ENCODE assay signal across 8 cellular contexts in the genomic region with DNA sequence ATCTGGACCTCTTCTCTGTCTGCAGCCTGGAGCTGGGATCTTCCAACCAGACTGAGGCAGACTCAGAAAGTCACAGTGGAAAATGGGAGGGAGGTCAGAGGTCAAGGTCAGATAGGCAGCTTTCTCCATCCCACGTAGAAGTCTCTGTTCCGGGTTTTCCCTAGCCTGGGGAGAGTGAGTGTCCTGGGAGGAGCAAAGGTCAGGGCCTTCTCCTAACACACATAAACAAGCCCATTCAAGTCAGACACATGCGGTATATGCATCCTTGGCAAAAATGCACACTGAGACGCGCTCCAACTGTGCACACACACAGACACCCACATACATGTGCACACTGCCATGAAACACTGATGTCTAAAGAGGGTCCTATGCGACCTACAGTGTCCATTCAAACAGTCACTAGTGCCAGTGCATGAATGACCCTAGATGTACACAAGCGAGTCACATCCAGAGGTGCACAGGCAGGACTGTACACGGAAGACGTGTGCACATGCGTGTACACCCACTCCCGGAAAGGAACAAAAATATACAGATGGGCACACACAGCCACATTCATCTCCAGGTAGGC. TPM values are rescaled to one million over a fixed set of nuclear protein-coding genes. Genes with fewer than 3 reads are reported as not detected.
A peak's percentile ranks its signal among the peaks of the same experiment; 100 is the strongest.
DNase-seq lines count a peak whose midpoint lies in the region; ATAC-seq and TF ChIP-seq lines count a peak whose summit lies in the region.

No MANE protein-coding gene starts in this region.

- no peaks in the 10 kb centered on the region for H3K27me3 ChIP-seq in esophagus (ENCODE audit: control insufficient read depth in 1 of 2, insufficient read depth in 2 of 2, low read length in 2 of 2)
- H3K27me3 ChIP-seq in parathyroid adenoma (ENCODE audit: control insufficient read depth, insufficient read depth, low read length) = no peaks in the 10 kb centered on the region

- H3K4me3 ChIP-seq in esophagus (ENCODE audit: low read depth in 1 of 2, low read length in 2 of 2) (peak overlapping the region; percentile 82 to 98), parathyroid adenoma (ENCODE audit: low read depth, low read length) (peak overlapping the region; percentile 92)

- peaks cover 0 to 2% of the 10 kb centered on the region in 2 donors for H3K9me3 ChIP-seq in esophagus (ENCODE audit: control insufficient read depth in 2 of 2, insufficient read depth in 1 of 2, low read depth in 1 of 2, low read length in 1 of 2)
- H3K9me3 ChIP-seq in parathyroid adenoma (ENCODE audit: control insufficient read depth, low read length) = no peaks in the 10 kb centered on the region

- DNase-seq in ACHN (peak; percentile 14), SK-N-DZ (ENCODE audit: low spot score) (peak; percentile 38), NCI-H524 (lab: John Stamatoyannopoulos, UW) (no peak), EL (no peak)

- no peaks in the 10 kb centered on the region for H3K79me2 ChIP-seq in parathyroid adenoma

- H3K36me3 ChIP-seq in esophagus (ENCODE audit: control insufficient read depth in 2 of 2, insufficient read depth in 2 of 2, low read length in 1 of 2) = peaks cover 9 to 17% of the 10 kb centered on the region in 2 donors
- no peaks in the 10 kb centered on the region for H3K36me3 ChIP-seq in parathyroid adenoma (ENCODE audit: control insufficient read depth, insufficient read depth, low read length)

- peak overlapping the region; percentile 97 for H3K4me2 ChIP-seq in parathyroid adenoma (ENCODE audit: low read length)

- H3K27ac ChIP-seq in esophagus (ENCODE audit: low read depth in 2 of 2, low read length in 1 of 2) (peak overlapping the region; percentile 90 to 94), parathyroid adenoma (peak overlapping the region; percentile 78)

- H3K4me1 ChIP-seq in esophagus (ENCODE audit: control insufficient read depth in 2 of 2, insufficient read depth in 2 of 2, low read length in 1 of 2) = peaks cover 11 to 26% of the 10 kb centered on the region in 2 donors
- peaks cover 18% of the 10 kb centered on the region for H3K4me1 ChIP-seq in parathyroid adenoma

- H3K9ac ChIP-seq in parathyroid adenoma = no peak overlapping the region

- WGBS in esophagus, 2 donors = 6 to 12% methylated on average over 11 of the region's 11 CpGs

- in situ Hi-C loops in ACHN (cut with HindIII; ENCODE audit: low pct_ligation_motif_present, low pct_unique_long_range_greater_than_20kb, low sequenced_read_pairs) = no loop called here

- TF ChIP-seq CTCF in parathyroid adenoma (IDR thresholded peaks at IDR 0.05) = no peak

- peak; percentile 1 for ATAC-seq in GM21723 (IDR thresholded peaks at IDR 0.05; ENCODE audit: unreplicated experiment)
- no peak for ATAC-seq in HG03565 (IDR thresholded peaks at IDR 0.05; ENCODE audit: unreplicated experiment)

- peak overlapping the region; percentile 98 for H2AFZ ChIP-seq in parathyroid adenoma

RNA-seq across cellular contexts. Expression of gene TWF2, which starts 0.7 kb away (rescaled TPM):
- 60.0 and 63.4 TPM in 2 replicates for polyA plus RNA-seq in SK-N-DZ (2014; cell fraction: cytosol; rRNA removed)
- polyA plus RNA-seq in SK-N-DZ (2014; cell fraction: nucleus; rRNA removed) = 36.8 and 37.7 TPM in 2 replicates
- polyA plus RNA-seq in esophagus = 10 to 100 TPM; 22.0 to 40.3 TPM

RNA-seq across cellular contexts. Expression of gene PPM1M, which starts 7.3 kb away (rescaled TPM):
- 6.0 and 7.8 TPM in 2 replicates for polyA plus RNA-seq in SK-N-DZ (2014; cell fraction: cytosol; rRNA removed)
- 32.4 and 32.8 TPM in 2 replicates for polyA plus RNA-seq in SK-N-DZ (2014; cell fraction: nucleus; rRNA removed)
- polyA plus RNA-seq in esophagus = 10 to 100 TPM; 10.1 to 15.6 TPM

RNA-seq across cellular contexts. Expression of gene TLR9, which starts 12.8 kb away (rescaled TPM):
- not detected in 2 replicates for polyA plus RNA-seq in SK-N-DZ (2014; cell fraction: cytosol; rRNA removed)
- not detected in 2 replicates for polyA plus RNA-seq in SK-N-DZ (2014; cell fraction: nucleus; rRNA removed)
- under 1 TPM; 0.10 to 0.14 TPM for polyA plus RNA-seq in esophagus

RNA-seq across cellular contexts. Expression of gene WDR82, which starts 40.2 kb away (rescaled TPM):
- polyA plus RNA-seq in SK-N-DZ (2014; cell fraction: cytosol; rRNA removed) = 46.6 and 56.3 TPM in 2 replicates
- 12.7 and 13.4 TPM in 2 replicates for polyA plus RNA-seq in SK-N-DZ (2014; cell fraction: nucleus; rRNA removed)
- 10 to 100 TPM; 19.9 to 33.6 TPM for polyA plus RNA-seq in esophagus

RNA-seq across cellular contexts. Expression of gene ALAS1, which starts 40.3 kb away (rescaled TPM):
- polyA plus RNA-seq in SK-N-DZ (2014; cell fraction: cytosol; rRNA removed) = 34.0 and 38.5 TPM in 2 replicates
- 22.1 and 24.5 TPM in 2 replicates for polyA plus RNA-seq in SK-N-DZ (2014; cell fraction: nucleus; rRNA removed)
- polyA plus RNA-seq in esophagus = 10 to 100 TPM; 17.2 to 36.4 TPM

Comparison
In these comparisons a context has a peak if more than half of its experiments do, and no peak if none do; other contexts are left out.
1. DNase-seq: peak in ACHN (single experiment) and SK-N-DZ (single experiment); none in NCI-H524 (0 of 2) and EL (single experiment).